Comparison of ENCODE assay signal across 19 cellular contexts in the genomic region with DNA sequence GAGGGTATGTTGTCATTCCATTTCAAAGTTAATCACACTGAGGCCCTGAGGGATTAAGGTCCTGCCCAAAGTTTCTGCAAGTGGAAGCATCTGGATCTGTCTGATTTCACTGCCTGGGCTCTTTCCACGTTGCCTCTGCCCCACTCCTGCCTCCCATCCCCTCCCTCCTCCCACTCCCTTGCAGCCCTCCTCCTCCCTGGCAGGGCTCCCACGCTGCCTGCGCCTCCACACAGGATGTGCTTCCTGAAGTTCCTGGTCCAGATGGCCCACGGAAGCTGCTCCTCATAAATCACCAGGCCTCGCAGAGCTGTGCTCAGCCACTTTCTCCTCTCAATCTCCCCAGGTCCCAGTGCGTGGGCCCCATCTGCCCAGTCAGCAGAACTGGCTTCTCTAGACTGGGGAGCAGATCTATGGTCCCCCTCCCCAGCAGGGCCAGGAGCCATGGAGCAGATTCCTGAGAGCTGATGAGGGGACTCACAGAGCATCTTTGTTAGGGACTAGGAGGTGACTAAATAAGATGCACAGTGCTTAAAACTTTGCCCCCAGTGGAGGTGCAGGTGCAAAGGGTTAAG.
A peak's percentile ranks its signal among the peaks of the same experiment; 100 is the strongest.
DNase-seq lines count a peak whose midpoint lies in the region; ATAC-seq and TF ChIP-seq lines count a peak whose summit lies in the region.
"Had no signal": no experiment of that assay in that cellular context is flagged by ENCODE, and none has a peak within 500 bp of the region (broad histone marks: within the 10 kb centered on the region; RNA-seq: fewer than 3 reads in every experiment).

No MANE protein-coding gene starts in this region.

- TF ChIP-seq POLR2A in right lobe of liver (IDR thresholded peaks at IDR 0.05) = no peak

- H3K4me1 ChIP-seq in RWPE2 (ENCODE audit: insufficient read depth, poor library complexity, severe bottlenecking) (no peaks in the 10 kb centered on the region), right lobe of liver (no peaks in the 10 kb centered on the region)
- H3K4me1 ChIP-seq: testis had no signal

- POLR2A ChIA-PET in naive thymus-derived CD8-positive, alpha-beta T cell (lab: Charles Lee) = no interaction called here

- 40% methylated on average over 5 of the region's 6 CpGs for WGBS in right lobe of liver (ENCODE audit: insufficient coverage, low coverage, low lambda C conversion rate, missing lambda C conversion rate)

- DNase-seq in Ammon's horn (ENCODE audit: low spot score) (peak; percentile 24), RWPE2 (ENCODE audit: low spot score) (peak; percentile 73), foreskin fibroblast (peak; percentile 58 to 79), right lobe of liver (peak; percentile 53 to 58 (median 57)), osteocyte (ENCODE audit: extremely low spot score, unreplicated experiment) (no peak)
- DNase-seq in naive thymus-derived CD8-positive, alpha-beta T cell = no peak
- no peak for DNase-seq in activated CD4-positive, alpha-beta T cell treated with anti-CD3 and anti-CD28 coated beads for 4 hours
- DNase-seq: activated CD4-positive, alpha-beta T cell treated with anti-CD3 and anti-CD28 coated beads, Interleukin-2, amount 50 U/mL, for 4 hours; activated naive CD4-positive, alpha-beta T cell treated with Interleukin-2 at 50 U/mL for 16 hours; activated T-cell treated with anti-CD3 and anti-CD28 coated beads for 4 hours; CD4-positive, alpha-beta memory T cell; DMS53; NCI-H1105; NCI-H69; SIG-M5; testis had no signal

- TF ChIP-seq CTCF in RWPE2 (IDR thresholded peaks at IDR 0.05; ENCODE audit: poor library complexity, severe bottlenecking) (no peak), foreskin fibroblast (IDR thresholded peaks at IDR 0.05; ENCODE audit: low read depth, low read length) (no peak), right lobe of liver (IDR thresholded peaks at IDR 0.05) (no peak), osteocyte (IDR thresholded peaks at IDR 0.05) (no peak)

- no peak overlapping the region for H3K27ac Mint-ChIP-seq in naive thymus-derived CD8-positive, alpha-beta T cell
- H3K27ac Mint-ChIP-seq in osteocyte (ENCODE audit: unreplicated experiment) = no peak overlapping the region
- H3K27ac Mint-ChIP-seq: CD4-positive, alpha-beta memory T cell; T-helper 1 cell treated with Interleukin-12 subunit alpha and Interleukin-12 subunit beta and Interleukin-4 antibody, amounts not matched to agents 30 μg/mL and 1 μg/mL, for 36 hours had no signal

- H3K27me3 Mint-ChIP-seq in naive thymus-derived CD8-positive, alpha-beta T cell = peaks cover 0 to 11% (median 3%) of the 10 kb centered on the region in 5 donors
- H3K27me3 Mint-ChIP-seq in osteocyte (ENCODE audit: unreplicated experiment) = peaks cover 7% of the 10 kb centered on the region
- H3K27me3 Mint-ChIP-seq: CD4-positive, alpha-beta memory T cell had no signal

- 0 out of 3 replicates have a peak, but pooled peaks have one; percentile 8 for ATAC-seq in RWPE2 (ENCODE audit: low read depth)
- ATAC-seq in right lobe of liver = peak; percentile 57 to 82 (median 63)
- ATAC-seq in naive thymus-derived CD8-positive, alpha-beta T cell = no peak
- no peak for ATAC-seq in GM19328 (IDR thresholded peaks at IDR 0.05; ENCODE audit: unreplicated experiment)

- H3K9me3 Mint-ChIP-seq in naive thymus-derived CD8-positive, alpha-beta T cell = no peaks in the 10 kb centered on the region
- no peaks in the 10 kb centered on the region for H3K9me3 Mint-ChIP-seq in osteocyte (ENCODE audit: unreplicated experiment)
- H3K9me3 Mint-ChIP-seq: T-helper 1 cell treated with Interleukin-12 subunit alpha and Interleukin-12 subunit beta and Interleukin-4 antibody, amounts not matched to agents 30 μg/mL and 1 μg/mL, for 36 hours had no signal

- peaks cover 0 to 3% (median 0%) of the 10 kb centered on the region in 3 donors for H3K36me3 Mint-ChIP-seq in naive thymus-derived CD8-positive, alpha-beta T cell
- no peaks in the 10 kb centered on the region for H3K36me3 Mint-ChIP-seq in osteocyte (ENCODE audit: unreplicated experiment)
- H3K36me3 Mint-ChIP-seq: CD4-positive, alpha-beta memory T cell had no signal

- H3K36me3 ChIP-seq in RWPE2 (ENCODE audit: low read depth) (no peaks in the 10 kb centered on the region), right lobe of liver (no peaks in the 10 kb centered on the region)

- no peaks in the 10 kb centered on the region for H3K27me3 ChIP-seq in RWPE2 (ENCODE audit: insufficient read depth, poor library complexity, severe bottlenecking)
- H3K27me3 ChIP-seq in right lobe of liver = no peaks in the 10 kb centered on the region
- H3K27me3 ChIP-seq: testis had no signal

- peaks cover 22 to 32% (median 24%) of the 10 kb centered on the region in 4 donors for H3K4me1 Mint-ChIP-seq in naive thymus-derived CD8-positive, alpha-beta T cell
- H3K4me1 Mint-ChIP-seq in osteocyte (ENCODE audit: unreplicated experiment) = no peaks in the 10 kb centered on the region

- H3K4me3 Mint-ChIP-seq in naive thymus-derived CD8-positive, alpha-beta T cell = no peak overlapping the region
- H3K4me3 Mint-ChIP-seq in osteocyte (ENCODE audit: unreplicated experiment) = no peak overlapping the region
- H3K4me3 Mint-ChIP-seq: T-helper 1 cell treated with Interleukin-12 subunit alpha and Interleukin-12 subunit beta and Interleukin-4 antibody, amounts not matched to agents 30 μg/mL and 1 μg/mL, for 36 hours had no signal

- intact Hi-C loops in right lobe of liver (cut with DNase I) = no loop called here

- H3K27ac ChIP-seq in RWPE2 (ENCODE audit: poor library complexity, severe bottlenecking) (no peak overlapping the region), right lobe of liver (no peak overlapping the region)
- H3K27ac ChIP-seq: testis, VCaP had no signal

- H3K9me3 ChIP-seq in RWPE2 (ENCODE audit: severe bottlenecking) = no peaks in the 10 kb centered on the region
- H3K9me3 ChIP-seq in right lobe of liver = no peaks in the 10 kb centered on the region
- H3K9me3 ChIP-seq: testis had no signal

- no peak overlapping the region for H3K4me3 ChIP-seq in RWPE2 (ENCODE audit: severe bottlenecking)
- no peak overlapping the region for H3K4me3 ChIP-seq in foreskin fibroblast (ENCODE audit: low read depth in 1 of 2, low read length in 2 of 2)
- no peak overlapping the region for H3K4me3 ChIP-seq in right lobe of liver
- H3K4me3 ChIP-seq: testis had no signal

Comparison
In these comparisons a context has a peak if more than half of its experiments do, and no peak if none do; other contexts are left out.
1. DNase-seq: peak in Ammon's horn (single experiment), RWPE2 (single experiment), foreskin fibroblast (2 of 2) and right lobe of liver (3 of 3); none in naive thymus-derived CD8-positive, alpha-beta T cell (0 of 10), osteocyte (single experiment) and activated CD4-positive, alpha-beta T cell treated with anti-CD3 and anti-CD28 coated beads for 4 hours (0 of 2).
2. ATAC-seq: peak in RWPE2 (single experiment) and right lobe of liver (4 of 4); none in naive thymus-derived CD8-positive, alpha-beta T cell (0 of 2) and GM19328 (single experiment).